In genomic region chr19:31537136-31537535, GRCh38 we compare ENCODE assay signal across 24 cellular contexts.
DNase-seq lines count a peak whose midpoint lies in the region; ATAC-seq, FAIRE-seq and TF ChIP-seq lines count a peak whose summit lies in the region.
"Had no signal": no experiment of that assay in that cellular context is flagged by ENCODE, and none has a peak within 500 bp of the region (broad histone marks: within the 10 kb centered on the region; RNA-seq: fewer than 3 reads in every experiment).

No MANE protein-coding gene starts in this region.

- no peak for FAIRE-seq in GM19239 (lab: Jason Lieb, UNC)
- FAIRE-seq: A204.1, GM12891, GM18507, H54 had no signal

- no peaks in the 10 kb centered on the region for H3K27me3 ChIP-seq in osteoblast (ENCODE audit: insufficient read depth, low read length)
- H3K27me3 ChIP-seq: BE2C; BLaER1 treated with 17β-estradiol and CSF1 and Interleukin-3, amounts not matched to agents 10 nM and 100 nM had no signal

- H2AFZ ChIP-seq in osteoblast (ENCODE audit: low read length): no peak overlapping the region

- ATAC-seq in left lobe of liver (no peak), HG03139 (IDR thresholded peaks at IDR 0.05; ENCODE audit: unreplicated experiment) (no peak)

- peak; percentile 9 for DNase-seq in activated CD8-positive, alpha-beta memory T cell treated with anti-CD3 and anti-CD28 coated beads for 24 hours
- DNase-seq in activated CD8-positive, alpha-beta memory T cell treated with anti-CD3 and anti-CD28 coated beads, Interleukin-2, amount 50 U/mL, for 48 hours: no peak
- peak; percentile 6 for DNase-seq in D341Med (ENCODE audit: low spot score)
- DNase-seq in ecto neural progenitor cell (ENCODE audit: low spot score): peak; percentile 23
- peak; percentile 10 for DNase-seq in left lobe of liver (ENCODE audit: low spot score)
- no peak for DNase-seq in GM19239 (ENCODE audit: insufficient read length, low spot score)
- no peak for DNase-seq in osteoblast (ENCODE audit: insufficient read length, low spot score, missing footprints)
- DNase-seq: ACHN; AML-193; BE2C; CD4-positive, alpha-beta T cell; CD8-positive, alpha-beta memory T cell; DMS53; DMS79 treated with DMSO at 0.1 percent for 48 hours; GF-D8; GOT3 had no signal

- H3K4me3 ChIP-seq in osteoblast (ENCODE audit: insufficient read depth, low read length): no peak overlapping the region
- H3K4me3 ChIP-seq: BLaER1 treated with 17β-estradiol and CSF1 and Interleukin-3, amounts not matched to agents 10 nM and 100 nM; HAP-1 had no signal

- no peak for TF ChIP-seq CTCF in osteoblast (IDR thresholded peaks at IDR 0.05; ENCODE audit: extremely low read depth, low read depth, low read length)

- no peaks in the 10 kb centered on the region for H3K79me2 ChIP-seq in osteoblast (ENCODE audit: insufficient read depth, low read length)

- no peak overlapping the region for H3K27ac ChIP-seq in osteoblast (ENCODE audit: low read depth, low read length)
- H3K27ac ChIP-seq: 22Rv1; BLaER1 treated with 17β-estradiol and CSF1 and Interleukin-3, amounts not matched to agents 10 nM and 100 nM had no signal

- no peaks in the 10 kb centered on the region for H4K20me1 ChIP-seq in osteoblast (ENCODE audit: insufficient read depth, low read length)
- H4K20me1 ChIP-seq: BLaER1 treated with 17β-estradiol and CSF1 and Interleukin-3, amounts not matched to agents 10 nM and 100 nM had no signal

- no peaks in the 10 kb centered on the region for H3K36me3 ChIP-seq in osteoblast (ENCODE audit: insufficient read depth, low read length)
- H3K36me3 ChIP-seq: BE2C; BLaER1 treated with 17β-estradiol and CSF1 and Interleukin-3, amounts not matched to agents 10 nM and 100 nM; HAP-1 had no signal

- H3K4me1 ChIP-seq in osteoblast (ENCODE audit: insufficient read depth, low read length): no peaks in the 10 kb centered on the region
- H3K4me1 ChIP-seq: BE2C; BLaER1 treated with 17β-estradiol and CSF1 and Interleukin-3, amounts not matched to agents 10 nM and 100 nM; HAP-1 had no signal

- no peaks in the 10 kb centered on the region for H3K9me3 ChIP-seq in osteoblast (ENCODE audit: low read depth, low read length)
- H3K9me3 ChIP-seq: BE2C, HAP-1 had no signal

- no peak overlapping the region for H3K4me2 ChIP-seq in osteoblast (ENCODE audit: insufficient read depth, low read length)
- H3K4me2 ChIP-seq: BLaER1 treated with 17β-estradiol and CSF1 and Interleukin-3, amounts not matched to agents 10 nM and 100 nM had no signal

Comparison
In these comparisons a context has a peak if more than half of its experiments do, and no peak if none do; other contexts are left out.
1. DNase-seq: peak in activated CD8-positive, alpha-beta memory T cell treated with anti-CD3 and anti-CD28 coated beads for 24 hours (single experiment), D341Med (single experiment), ecto neural progenitor cell (single experiment) and left lobe of liver (single experiment); none in activated CD8-positive, alpha-beta memory T cell treated with anti-CD3 and anti-CD28 coated beads, Interleukin-2, amount 50 U/mL, for 48 hours (single experiment), GM19239 (single experiment) and osteoblast (single experiment).